In genomic region chr11:65551572-65552398, GRCh38 we compare ENCODE assay signal across 8 cellular contexts. TPM values are rescaled to one million over a fixed set of nuclear protein-coding genes. Genes with fewer than 3 reads are reported as not detected.
DNase-seq lines count a peak whose midpoint lies in the region; ATAC-seq and TF ChIP-seq lines count a peak whose summit lies in the region.

No MANE protein-coding gene starts in this region.

- H3K27ac Mint-ChIP-seq in stimulated activated memory B cell treated with anti-CD40 and anti-IgM and Interleukin-4, amounts not matched to agents 10 μg/mL and 1 μg/mL and 100 μg/mL, for 72 hours: peak overlapping the region; percentile 77

- POLR2A ChIA-PET in GM10248 (lab: Yijun Ruan, JAX): no interaction called here

- peaks cover 67% of the 10 kb centered on the region for H3K4me1 Mint-ChIP-seq in stimulated activated memory B cell treated with anti-CD40 and anti-IgM and Interleukin-4, amounts not matched to agents 10 μg/mL and 1 μg/mL and 100 μg/mL, for 72 hours

- DNase-seq in GM10248 (ENCODE audit: extremely low spot score) (peak; percentile 75), hepatocyte (ENCODE audit: low spot score) (peak; percentile 78)
- DNase-seq in activated naive CD4-positive, alpha-beta T cell treated with anti-CD3 and anti-CD28 coated beads, Interleukin-2, amount 50 U/mL, for 16 hours: peak; percentile 60

- H4K20me1 ChIP-seq in OCI-LY1 (ENCODE audit: insufficient read depth, low read length) (no peaks in the 10 kb centered on the region), hepatocyte (ENCODE audit: insufficient read depth, poor library complexity, severe bottlenecking) (no peaks in the 10 kb centered on the region)

- H3K36me3 Mint-ChIP-seq in stimulated activated memory B cell treated with anti-CD40 and anti-IgM and Interleukin-4, amounts not matched to agents 10 μg/mL and 1 μg/mL and 100 μg/mL, for 72 hours: no peaks in the 10 kb centered on the region

- no peak overlapping the region for H3K9ac ChIP-seq in OCI-LY1 (ENCODE audit: low read length)

- H2AFZ ChIP-seq in OCI-LY1 (ENCODE audit: low read length): no peak overlapping the region
- H2AFZ ChIP-seq in hepatocyte: no peak overlapping the region

- H3K4me3 Mint-ChIP-seq in stimulated activated memory B cell treated with anti-CD40 and anti-IgM and Interleukin-4, amounts not matched to agents 10 μg/mL and 1 μg/mL and 100 μg/mL, for 72 hours: peak overlapping the region; percentile 29

- H3K9me2 ChIP-seq in OCI-LY1 (ENCODE audit: low read depth, low read length) (no peaks in the 10 kb centered on the region), hepatocyte (replicated peaks; ENCODE audit: insufficient read depth) (no peaks in the 10 kb centered on the region)

- no peaks in the 10 kb centered on the region for H3F3A ChIP-seq in OCI-LY1 (ENCODE audit: insufficient read depth, low read length)

- H3K36me3 ChIP-seq in OCI-LY1 (ENCODE audit: insufficient read depth, low read length) (no peaks in the 10 kb centered on the region), hepatocyte (replicated peaks; ENCODE audit: insufficient read depth, low read depth) (no peaks in the 10 kb centered on the region)

- 69% methylated on average over 18 of the region's 18 CpGs for WGBS in hepatocyte (ENCODE audit: low lambda C conversion rate, missing lambda C conversion rate)

- no peaks in the 10 kb centered on the region for H3K9me3 Mint-ChIP-seq in stimulated activated memory B cell treated with anti-CD40 and anti-IgM and Interleukin-4, amounts not matched to agents 10 μg/mL and 1 μg/mL and 100 μg/mL, for 72 hours

- H3K27me3 ChIP-seq in OCI-LY1 (ENCODE audit: insufficient read depth, low read length) (peaks cover 5% of the 10 kb centered on the region; the same call in 1 of the 2 replicates), hepatocyte (no peaks in the 10 kb centered on the region)

- H3K4me1 ChIP-seq in OCI-LY1 (ENCODE audit: insufficient read depth, low read length, severe bottlenecking) (peaks cover 31% of the 10 kb centered on the region), hepatocyte (ENCODE audit: insufficient read depth) (peaks cover 25% of the 10 kb centered on the region)

- H3K9me3 ChIP-seq in OCI-LY1 (ENCODE audit: low read length) (no peaks in the 10 kb centered on the region), hepatocyte (ENCODE audit: low read depth) (no peaks in the 10 kb centered on the region)

- no peaks in the 10 kb centered on the region for H3K79me2 ChIP-seq in OCI-LY1 (ENCODE audit: insufficient read depth, low read length)
- H3K79me2 ChIP-seq in hepatocyte: peaks cover 27% of the 10 kb centered on the region

- peak; percentile 84 for TF ChIP-seq CTCF in GM10248 (IDR thresholded peaks at IDR 0.05; ENCODE audit: control extremely low read depth, extremely low read depth, low read depth, missing control alignments)
- peak; percentile 74 for TF ChIP-seq CTCF in OCI-LY1 (IDR thresholded peaks at IDR 0.05; ENCODE audit: low read length)
- TF ChIP-seq CTCF in hepatocyte (IDR thresholded peaks at IDR 0.05; ENCODE audit: poor library complexity): peak; percentile 43

- ATAC-seq in HG03045 (IDR thresholded peaks at IDR 0.05; ENCODE audit: unreplicated experiment): peak; percentile 41
- ATAC-seq in stimulated activated memory B cell treated with anti-CD40 and anti-IgM and Interleukin-4, amounts not matched to agents 10 μg/mL and 1 μg/mL and 100 μg/mL, for 72 hours: peak; percentile 83
- ATAC-seq in HG02973 (IDR thresholded peaks at IDR 0.05; ENCODE audit: unreplicated experiment): no peak
- no peak for ATAC-seq in HG02610 (IDR thresholded peaks at IDR 0.05; ENCODE audit: unreplicated experiment)

- H3K4me2 ChIP-seq in OCI-LY1 (ENCODE audit: low read length): peak overlapping the region; percentile 64; the same call in 1 of the 2 replicates
- peak overlapping the region; percentile 60 for H3K4me2 ChIP-seq in hepatocyte

- H3K4me3 ChIP-seq in OCI-LY1 (ENCODE audit: low read depth, low read length, poor library complexity, severe bottlenecking): no peak overlapping the region
- H3K4me3 ChIP-seq in hepatocyte: no peak overlapping the region

- H3K27ac ChIP-seq in OCI-LY1 (ENCODE audit: low read depth, low read length, poor library complexity, severe bottlenecking) (no peak overlapping the region), hepatocyte (peak overlapping the region; percentile 23)

- CTCF ChIA-PET in GM10248 (lab: Yijun Ruan, JAX): interaction anchor here (0.6 to 2.7 kb wide), 11 partner anchors 9 to 222 kb away, joined by 3 to 30 read pairs (median 6); partner anchors contain the start of gene ZNRD2

- H3K27me3 Mint-ChIP-seq in stimulated activated memory B cell treated with anti-CD40 and anti-IgM and Interleukin-4, amounts not matched to agents 10 μg/mL and 1 μg/mL and 100 μg/mL, for 72 hours: no peaks in the 10 kb centered on the region

RNA-seq across cellular contexts. Expression of gene LTBP3, which starts 6.4 kb away (rescaled TPM):
- 46.0 and 53.7 TPM in 2 replicates for total RNA-seq in hepatocyte
- polyA plus RNA-seq in hepatocyte: 85.3 and 101 TPM in 2 replicates

RNA-seq across cellular contexts. Expression of gene ZNRD2, which starts 18.5 kb away (rescaled TPM):
- total RNA-seq in hepatocyte: 20.5 and 20.8 TPM in 2 replicates
- polyA plus RNA-seq in hepatocyte: 52.4 and 57.3 TPM in 2 replicates

RNA-seq across cellular contexts. Expression of gene FAM89B, which starts 20.6 kb away (rescaled TPM):
- total RNA-seq in hepatocyte: 28.5 and 34.1 TPM in 2 replicates
- polyA plus RNA-seq in hepatocyte: 105 and 112 TPM in 2 replicates

RNA-seq across cellular contexts. Expression of gene EHBP1L1, which starts 24.1 kb away (rescaled TPM):
- 8.4 and 20.9 TPM in 2 replicates for total RNA-seq in hepatocyte
- 12.5 and 18.1 TPM in 2 replicates for polyA plus RNA-seq in hepatocyte

RNA-seq across cellular contexts. Expression of gene SCYL1, which starts 26.9 kb away (rescaled TPM):
- total RNA-seq in hepatocyte: 80.4 and 83.9 TPM in 2 replicates
- 162 and 167 TPM in 2 replicates for polyA plus RNA-seq in hepatocyte

Comparison
In these comparisons a context has a peak if more than half of its experiments do, and no peak if none do; other contexts are left out.
1. ATAC-seq: peak in HG03045 (single experiment) and stimulated activated memory B cell treated with anti-CD40 and anti-IgM and Interleukin-4, amounts not matched to agents 10 μg/mL and 1 μg/mL and 100 μg/mL, for 72 hours (single experiment); none in HG02973 (single experiment) and HG02610 (single experiment).
2. Peak in every context shown above with its lines, with median percentiles within 50 percentile points of each other: DNase-seq and CTCF ChIP-seq.